In genomic region chr11:74672956-74673895, GRCh38 we compare ENCODE assay signal across 1 cellular context.
TF ChIP-seq lines count a peak whose summit lies in the region.

No MANE protein-coding gene starts in this region.

TF ChIP-seq in SK-N-SH, 30 proteins besides CTCF, POLR2A, EP300 and RAD21 (continued from another document):
- TF ChIP-seq, protein P1, sequence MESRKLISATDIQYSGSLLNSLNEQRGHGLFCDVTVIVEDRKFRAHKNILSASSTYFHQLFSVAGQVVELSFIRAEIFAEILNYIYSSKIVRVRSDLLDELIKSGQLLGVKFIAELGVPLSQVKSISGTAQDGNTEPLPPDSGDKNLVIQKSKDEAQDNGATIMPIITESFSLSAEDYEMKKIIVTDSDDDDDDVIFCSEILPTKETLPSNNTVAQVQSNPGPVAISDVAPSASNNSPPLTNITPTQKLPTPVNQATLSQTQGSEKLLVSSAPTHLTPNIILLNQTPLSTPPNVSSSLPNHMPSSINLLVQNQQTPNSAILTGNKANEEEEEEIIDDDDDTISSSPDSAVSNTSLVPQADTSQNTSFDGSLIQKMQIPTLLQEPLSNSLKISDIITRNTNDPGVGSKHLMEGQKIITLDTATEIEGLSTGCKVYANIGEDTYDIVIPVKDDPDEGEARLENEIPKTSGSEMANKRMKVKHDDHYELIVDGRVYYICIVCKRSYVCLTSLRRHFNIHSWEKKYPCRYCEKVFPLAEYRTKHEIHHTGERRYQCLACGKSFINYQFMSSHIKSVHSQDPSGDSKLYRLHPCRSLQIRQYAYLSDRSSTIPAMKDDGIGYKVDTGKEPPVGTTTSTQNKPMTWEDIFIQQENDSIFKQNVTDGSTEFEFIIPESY (IDR thresholded peaks at IDR 0.05; ENCODE audit: borderline replicate concordance, low read depth), result no peak
- TF ChIP-seq, protein P2, sequence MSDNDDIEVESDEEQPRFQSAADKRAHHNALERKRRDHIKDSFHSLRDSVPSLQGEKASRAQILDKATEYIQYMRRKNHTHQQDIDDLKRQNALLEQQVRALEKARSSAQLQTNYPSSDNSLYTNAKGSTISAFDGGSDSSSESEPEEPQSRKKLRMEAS (IDR thresholded peaks at IDR 0.05; ENCODE audit: low read depth), result peak; percentile 90
- no peak for TF ChIP-seq EZH2phosphoT487 (IDR thresholded peaks at IDR 0.05; ENCODE audit: borderline replicate concordance, low read depth)
- TF ChIP-seq YY1 (IDR thresholded peaks at IDR 0.05; ENCODE audit: low read depth), result no peak
- TF ChIP-seq PBX3 (IDR thresholded peaks at IDR 0.05), result peak; percentile 63
- no peak for TF ChIP-seq MXI1 (IDR thresholded peaks at IDR 0.05; ENCODE audit: low read depth, low read length)
- no peak for TF ChIP-seq TAF1 (IDR thresholded peaks at IDR 0.05; ENCODE audit: borderline replicate concordance, low read depth, low read length)
- no peak for TF ChIP-seq SMC3 (IDR thresholded peaks at IDR 0.05; ENCODE audit: low read depth, low read length)
- TF ChIP-seq TCF12 (IDR thresholded peaks at IDR 0.05), result peak; percentile 91
- no peak for TF ChIP-seq MEF2A (IDR thresholded peaks at IDR 0.05; ENCODE audit: borderline replicate concordance, low read depth)
- TF ChIP-seq JUND (IDR thresholded peaks at IDR 0.05), result peak; percentile 76; the same call in 1 of the 2 replicates
- TF ChIP-seq RFX5 (IDR thresholded peaks at IDR 0.05; ENCODE audit: low read length), result no peak
- TF ChIP-seq CHD2 (IDR thresholded peaks at IDR 0.05; ENCODE audit: low read length, partially characterized antibody), result no peak
- TF ChIP-seq TEAD4 (IDR thresholded peaks at IDR 0.05; ENCODE audit: borderline replicate concordance, insufficient read depth), result peak; percentile 70
- TF ChIP-seq FOXM1 (IDR thresholded peaks at IDR 0.05; ENCODE audit: low read depth), result no peak
- TF ChIP-seq FOXJ3 (CRISPR knock-in tag; IDR thresholded peaks at IDR 0.05), result no peak
- TF ChIP-seq FOSL2 (IDR thresholded peaks at IDR 0.05; ENCODE audit: borderline replicate concordance, low read depth), result peak; percentile 91
- TF ChIP-seq GABPA (IDR thresholded peaks at IDR 0.05; ENCODE audit: low read depth), result no peak
TF ChIP-seq in SK-N-SH: peak in this region for 10.
